8 cellular contexts compared by ENCODE assay signal in the genomic region with DNA sequence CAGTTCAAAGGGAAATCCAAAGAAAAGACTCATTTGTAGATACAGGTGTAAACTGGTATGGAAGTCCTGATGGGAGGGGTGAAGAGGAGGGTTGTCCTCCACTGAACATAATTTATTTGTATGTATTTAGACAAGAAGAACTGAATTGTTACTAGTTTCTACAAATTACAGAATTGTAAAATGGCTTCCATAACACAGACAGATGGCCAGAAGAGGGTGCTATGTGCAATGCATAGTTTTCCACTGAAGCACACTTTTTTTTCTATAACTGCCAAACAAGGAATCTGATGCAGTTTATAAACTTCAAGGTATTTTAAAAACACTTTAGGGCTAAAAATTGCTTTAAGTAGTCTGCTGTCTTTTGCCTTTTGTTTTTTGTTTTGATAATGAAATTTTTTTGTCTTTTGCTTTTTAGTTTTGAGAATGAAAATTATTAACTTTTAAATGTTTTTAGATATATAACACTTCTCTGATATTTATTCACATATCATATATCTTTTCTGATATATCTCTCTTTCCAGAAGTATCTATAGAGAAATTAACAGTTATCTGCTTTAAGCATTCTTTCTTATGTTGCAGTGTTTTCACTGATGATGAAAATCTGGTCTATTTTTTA. TPM values are rescaled to one million over a fixed set of nuclear protein-coding genes. Genes with fewer than 3 reads are reported as not detected.
DNase-seq lines count a peak whose midpoint lies in the region; ATAC-seq, FAIRE-seq and TF ChIP-seq lines count a peak whose summit lies in the region.

No MANE protein-coding gene starts in this region.

- H3K27ac ChIP-seq in SJCRH30 (no peak overlapping the region), upper lobe of right lung (no peak overlapping the region)

- no peak for TF ChIP-seq POLR2A in H54 (IDR thresholded peaks at IDR 0.05; ENCODE audit: low read depth, low read length)

- H3K36me3 ChIP-seq in BJ (ENCODE audit: control insufficient read depth, insufficient read depth, low read length): no peaks in the 10 kb centered on the region
- no peaks in the 10 kb centered on the region for H3K36me3 ChIP-seq in SJCRH30
- no peaks in the 10 kb centered on the region for H3K36me3 ChIP-seq in upper lobe of right lung

- FAIRE-seq in H54 (lab: Jason Lieb, UNC): peak; percentile 96

- H3K4me3 ChIP-seq in BJ (ENCODE audit: low read depth, low read length): no peak overlapping the region
- H3K4me3 ChIP-seq in SJCRH30: no peak overlapping the region
- H3K4me3 ChIP-seq in upper lobe of right lung: no peak overlapping the region

- ATAC-seq in upper lobe of right lung (no peak), GM21390 (IDR thresholded peaks at IDR 0.05; ENCODE audit: unreplicated experiment) (no peak)

- DNase-seq in BJ (ENCODE audit: low read depth) (peak; percentile 4), H54 (ENCODE audit: insufficient read length, low spot score) (no peak), SJCRH30 (peak; percentile 22 to 55), glomerular visceral epithelial cell (ENCODE audit: extremely low spot score) (peak; percentile 27), upper lobe of right lung (no peak), cerebellar nuclear complex (lab: John Stamatoyannopoulos, UW) (no peak)
- no peak for DNase-seq in activated CD4-positive, CD25-positive, alpha-beta regulatory T cell treated with anti-CD3 and anti-CD28 coated beads, Interleukin-2, amount 50 U/mL, for 72 hours

- H3K4me1 ChIP-seq in SJCRH30 (0 out of 2 replicates have a peak, but pooled peaks cover 3% of the 10 kb centered on the region), upper lobe of right lung (no peaks in the 10 kb centered on the region)

- TF ChIP-seq CTCF in BJ (IDR thresholded peaks at IDR 0.05; ENCODE audit: insufficient read depth, low read depth, low read length): peak; percentile 64
- peak; percentile 59 for TF ChIP-seq CTCF in upper lobe of right lung (IDR thresholded peaks at IDR 0.05)

- POLR2A ChIA-PET in BJ (lab: Charles Lee): no interaction called here

- no peaks in the 10 kb centered on the region for H3K9me3 ChIP-seq in SJCRH30 (replicated peaks)
- H3K9me3 ChIP-seq in upper lobe of right lung: no peaks in the 10 kb centered on the region

- H3K27me3 ChIP-seq in BJ (ENCODE audit: control insufficient read depth, insufficient read depth, low read length) (no peaks in the 10 kb centered on the region), SJCRH30 (no peaks in the 10 kb centered on the region), upper lobe of right lung (no peaks in the 10 kb centered on the region)

- CTCF ChIA-PET in BJ (lab: Yijun Ruan, JAX): interaction anchor here (0.6 kb wide), 1 partner anchor 454 kb away, joined by 3 read pairs; no protein-coding TSS in a partner anchor

- intact Hi-C loops in upper lobe of right lung (cut with DNase I): loop anchor here (10.0 kb wide), 1 partner anchor 350 kb away; no protein-coding TSS in a partner anchor

RNA-seq across cellular contexts. Expression of a gene that starts 58.5 kb away (rescaled TPM):
- not detected in 2 replicates for polyA plus RNA-seq in BJ (2011; rRNA removed)
- polyA minus RNA-seq in BJ (2011; rRNA and poly(A)+ RNA removed): not detected in 2 replicates
- 0.04 TPM in 1 of 2 replicates, not detected in the other for total RNA-seq in SJCRH30 (2014; rRNA removed; shearing (Covaris generic))
- total RNA-seq in upper lobe of right lung: not detected

Comparison
In these comparisons a context has a peak if more than half of its experiments do, and no peak if none do; other contexts are left out.
1. DNase-seq: peak in BJ (single experiment), SJCRH30 (2 of 2) and glomerular visceral epithelial cell (single experiment); none in H54 (single experiment), upper lobe of right lung (single experiment), cerebellar nuclear complex (0 of 2) and activated CD4-positive, CD25-positive, alpha-beta regulatory T cell treated with anti-CD3 and anti-CD28 coated beads, Interleukin-2, amount 50 U/mL, for 72 hours (single experiment).